In genomic region chr6:104589940-104590339, GRCh38 we compare ENCODE assay signal across 17 cellular contexts.
DNase-seq lines count a peak whose midpoint lies in the region; FAIRE-seq lines count a peak whose summit lies in the region.
"Had no signal": no experiment of that assay in that cellular context is flagged by ENCODE, and none has a peak within 500 bp of the region (broad histone marks: within the 10 kb centered on the region; RNA-seq: fewer than 3 reads in every experiment).

No MANE protein-coding gene starts in this region.

- H3K4me3 ChIP-seq in small intestine (ENCODE audit: low read depth in 1 of 2, low read length in 2 of 2) = no peak overlapping the region
- H3K4me3 ChIP-seq: GM23248, Peyer's patch had no signal

- no peaks in the 10 kb centered on the region for H3K4me1 Mint-ChIP-seq in activated T-helper 2 cell treated with anti-CD3 and anti-CD28 coated beads, Interferon-gamma antibody, Interleukin-2, Interleukin-4, amounts not matched to agents 10 μg/mL and 5 μg/mL and 100 μg/mL, durations not matched to agents 14 hours and 24 hours and 36 hours (ENCODE audit: low read depth)
- H3K4me1 Mint-ChIP-seq: B cell; CD4-positive, CD25-positive, alpha-beta regulatory T cell had no signal

- no peaks in the 10 kb centered on the region for H3K36me3 ChIP-seq in small intestine (ENCODE audit: control insufficient read depth in 2 of 2, insufficient read depth in 2 of 2, low read length in 2 of 2)
- H3K36me3 ChIP-seq: Peyer's patch had no signal

- no peaks in the 10 kb centered on the region for H3K4me1 ChIP-seq in small intestine (ENCODE audit: control insufficient read depth in 2 of 2, insufficient read depth in 1 of 2, low read depth in 1 of 2, low read length in 1 of 2)
- H3K4me1 ChIP-seq: Peyer's patch had no signal

- H3K27ac ChIP-seq in small intestine (ENCODE audit: low read depth in 1 of 2, low read length in 1 of 2) = no peak overlapping the region
- H3K27ac ChIP-seq: 22Rv1, GM23248, Peyer's patch had no signal

- H3K27me3 Mint-ChIP-seq in activated T-helper 2 cell treated with anti-CD3 and anti-CD28 coated beads, Interferon-gamma antibody, Interleukin-2, Interleukin-4, amounts not matched to agents 10 μg/mL and 5 μg/mL and 100 μg/mL, durations not matched to agents 14 hours and 24 hours and 36 hours (ENCODE audit: low read depth) = peaks cover 2% of the 10 kb centered on the region
- H3K27me3 Mint-ChIP-seq: B cell; CD4-positive, CD25-positive, alpha-beta regulatory T cell had no signal

- no peak for FAIRE-seq in small intestine (lab: Jason Lieb, UNC)

- H3K4me3 Mint-ChIP-seq in activated T-helper 2 cell treated with anti-CD3 and anti-CD28 coated beads, Interferon-gamma antibody, Interleukin-2, Interleukin-4, amounts not matched to agents 10 μg/mL and 5 μg/mL and 100 μg/mL, durations not matched to agents 14 hours and 24 hours and 36 hours (ENCODE audit: low read depth) = no peak overlapping the region
- H3K4me3 Mint-ChIP-seq: B cell; CD4-positive, CD25-positive, alpha-beta regulatory T cell had no signal

- intact Hi-C loops in activated T-helper 2 cell treated with anti-CD3 and anti-CD28 coated beads, Interferon-gamma antibody, Interleukin-2, Interleukin-4, amounts not matched to agents 10 μg/mL and 5 μg/mL and 100 μg/mL, durations not matched to agents 14 hours and 24 hours and 36 hours (cut with micrococcal nuclease) = no loop called here

- H3K9me3 ChIP-seq in small intestine (ENCODE audit: control insufficient read depth, low read depth) = no peaks in the 10 kb centered on the region
- H3K9me3 ChIP-seq: Peyer's patch, SK-N-SH had no signal

- DNase-seq in DMS53 (lab: John Stamatoyannopoulos, UW) (peak; percentile 8), DMS53 treated with DMSO at 0.1 percent for 48 hours (lab: John Stamatoyannopoulos, UW; ENCODE audit: unreplicated experiment) (no peak), NCI-H69 (lab: John Stamatoyannopoulos, UW) (peak; percentile 89), dermis blood vessel endothelial cell (peak; percentile 7), small intestine (peak; percentile 5), NCI-H510A treated with DMSO at 0.1 percent for 48 hours (lab: John Stamatoyannopoulos, UW) (no peak)
- no peak for DNase-seq in activated CD4-positive, CD25-positive, alpha-beta regulatory T cell treated with anti-CD3 and anti-CD28 coated beads, Interleukin-2, amount 50 U/mL, for 72 hours
- DNase-seq in activated T-helper 2 cell treated with anti-CD3 and anti-CD28 coated beads, Interferon-gamma antibody, Interleukin-2, Interleukin-4, amounts not matched to agents 10 μg/mL and 5 μg/mL and 100 μg/mL, durations not matched to agents 14 hours and 24 hours and 36 hours (ENCODE audit: low spot score) = no peak
- DNase-seq: CD4-positive, CD25-positive, alpha-beta regulatory T cell; GM23248; NCI-H345; NCI-H526 treated with DMSO at 0.1 percent for 48 hours; Peyer's patch; Right ventricle myocardium superior; SK-N-SH had no signal

- no peaks in the 10 kb centered on the region for H3K36me3 Mint-ChIP-seq in activated T-helper 2 cell treated with anti-CD3 and anti-CD28 coated beads, Interferon-gamma antibody, Interleukin-2, Interleukin-4, amounts not matched to agents 10 μg/mL and 5 μg/mL and 100 μg/mL, durations not matched to agents 14 hours and 24 hours and 36 hours (ENCODE audit: low read depth)
- H3K36me3 Mint-ChIP-seq: CD4-positive, CD25-positive, alpha-beta regulatory T cell had no signal

- no peaks in the 10 kb centered on the region for H3K9me3 Mint-ChIP-seq in activated T-helper 2 cell treated with anti-CD3 and anti-CD28 coated beads, Interferon-gamma antibody, Interleukin-2, Interleukin-4, amounts not matched to agents 10 μg/mL and 5 μg/mL and 100 μg/mL, durations not matched to agents 14 hours and 24 hours and 36 hours
- H3K9me3 Mint-ChIP-seq: CD4-positive, CD25-positive, alpha-beta regulatory T cell had no signal

- H3K27ac Mint-ChIP-seq in activated T-helper 2 cell treated with anti-CD3 and anti-CD28 coated beads, Interferon-gamma antibody, Interleukin-2, Interleukin-4, amounts not matched to agents 10 μg/mL and 5 μg/mL and 100 μg/mL, durations not matched to agents 14 hours and 24 hours and 36 hours = no peak overlapping the region
- H3K27ac Mint-ChIP-seq: B cell; CD4-positive, CD25-positive, alpha-beta regulatory T cell had no signal

- H3K27me3 ChIP-seq in small intestine (ENCODE audit: control insufficient read depth in 2 of 2, insufficient read depth in 2 of 2, low read length in 2 of 2) = no peaks in the 10 kb centered on the region
- H3K27me3 ChIP-seq: Peyer's patch had no signal

Comparison
In these comparisons a context has a peak if more than half of its experiments do, and no peak if none do; other contexts are left out.
1. DNase-seq: peak in DMS53 (single experiment), NCI-H69 (single experiment), dermis blood vessel endothelial cell (single experiment) and small intestine (single experiment); none in DMS53 treated with DMSO at 0.1 percent for 48 hours (single experiment), activated CD4-positive, CD25-positive, alpha-beta regulatory T cell treated with anti-CD3 and anti-CD28 coated beads, Interleukin-2, amount 50 U/mL, for 72 hours (single experiment), activated T-helper 2 cell treated with anti-CD3 and anti-CD28 coated beads, Interferon-gamma antibody, Interleukin-2, Interleukin-4, amounts not matched to agents 10 μg/mL and 5 μg/mL and 100 μg/mL, durations not matched to agents 14 hours and 24 hours and 36 hours (single experiment) and NCI-H510A treated with DMSO at 0.1 percent for 48 hours (single experiment).